ENCODE assay signal across 12 cellular contexts in the genomic region with DNA sequence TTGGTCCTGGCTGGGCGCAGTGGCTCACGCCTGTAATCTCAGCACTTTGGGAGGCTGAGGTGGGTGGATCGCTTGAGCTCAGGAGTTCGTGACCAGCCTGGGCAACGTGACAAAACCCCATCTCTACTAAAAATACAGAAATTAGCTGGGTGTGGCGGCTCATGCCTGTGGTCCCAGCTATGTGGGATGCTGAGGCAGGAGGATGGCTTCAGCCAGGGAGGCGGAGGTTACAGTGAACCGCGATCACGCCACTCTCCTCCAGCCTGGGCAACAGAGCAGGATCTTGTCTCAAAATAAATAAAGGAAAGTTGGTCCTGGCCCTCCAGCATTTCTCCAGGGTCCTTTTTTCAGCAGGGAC.
DNase-seq lines count a peak whose midpoint lies in the region; ATAC-seq and TF ChIP-seq lines count a peak whose summit lies in the region.
"Had no signal": no experiment of that assay in that cellular context is flagged by ENCODE, and none has a peak within 500 bp of the region (broad histone marks: within the 10 kb centered on the region; RNA-seq: fewer than 3 reads in every experiment).

No MANE protein-coding gene starts in this region.

- TF ChIP-seq CTCF in OCI-LY1 (IDR thresholded peaks at IDR 0.05; ENCODE audit: low read length), result no peak

- H3K9ac ChIP-seq in OCI-LY1 (ENCODE audit: low read length), result peak overlapping the region; percentile 96; the same call in 1 of the 2 replicates

- peaks cover 45% of the 10 kb centered on the region for H3K4me1 ChIP-seq in OCI-LY1 (ENCODE audit: insufficient read depth, low read length, severe bottlenecking)

- H3K4me2 ChIP-seq in OCI-LY1 (ENCODE audit: low read length), result peak overlapping the region; percentile 99

- H3K9me2 ChIP-seq in OCI-LY1 (ENCODE audit: low read depth, low read length), result no peaks in the 10 kb centered on the region

- H3K9me3 ChIP-seq in OCI-LY1 (ENCODE audit: low read length), result no peaks in the 10 kb centered on the region
- H3K9me3 ChIP-seq: BE2C, uterus had no signal

- H3K4me3 Mint-ChIP-seq in activated naive CD4-positive, alpha-beta T cell treated with anti-CD3 and anti-CD28 coated beads, Interleukin-2, amount 10 ng/mL, durations not matched to agents 7 days and 5 days, result peak overlapping the region; percentile 95
- H3K4me3 Mint-ChIP-seq in central memory CD8-positive, alpha-beta T cell, result peak overlapping the region; percentile 90
- H3K4me3 Mint-ChIP-seq in stimulated activated effector memory CD8-positive, alpha-beta T cell treated with anti-CD3 and anti-CD28 coated beads, Interleukin-12 subunit alpha, Interleukin-12 subunit beta, amount 100 ng/mL, for 72 hours, result peak overlapping the region; percentile 95

- DNase-seq in activated naive CD4-positive, alpha-beta T cell treated with anti-CD3 and anti-CD28 coated beads, Interleukin-2, amount 10 ng/mL, durations not matched to agents 7 days and 5 days, result no peak
- no peak for DNase-seq in activated naive CD4-positive, alpha-beta T cell (lab: John Stamatoyannopoulos, UW)
- no peak for DNase-seq in central memory CD8-positive, alpha-beta T cell (ENCODE audit: low spot score in 2 of 2)
- no peak for DNase-seq in stimulated activated effector memory CD8-positive, alpha-beta T cell treated with anti-CD3 and anti-CD28 coated beads, Interleukin-12 subunit alpha, Interleukin-12 subunit beta, amount 100 ng/mL, for 72 hours (ENCODE audit: low spot score in 2 of 2)
- DNase-seq in NCI-H2227 treated with DMSO at 0.1 percent for 48 hours (lab: John Stamatoyannopoulos, UW) (no peak), NCI-H2029 treated with DMSO at 0.1 percent for 48 hours (lab: John Stamatoyannopoulos, UW) (no peak)
- DNase-seq: activated effector memory CD4-positive, alpha-beta T cell treated with Interleukin-2 at 50 U/mL for 16 hours; BE2C; NCI-H187 treated with DMSO at 0.1 percent for 48 hours; uterus had no signal

- H3K79me2 ChIP-seq in OCI-LY1 (ENCODE audit: insufficient read depth, low read length), result peaks cover 14% of the 10 kb centered on the region

- H3K36me3 ChIP-seq in OCI-LY1 (ENCODE audit: insufficient read depth, low read length), result peaks cover 13% of the 10 kb centered on the region
- H3K36me3 ChIP-seq: uterus had no signal

- no peaks in the 10 kb centered on the region for H3F3A ChIP-seq in OCI-LY1 (ENCODE audit: insufficient read depth, low read length)

- CTCF ChIA-PET in activated naive CD4-positive, alpha-beta T cell treated with anti-CD3 and anti-CD28 coated beads, Interleukin-2, amount 10 ng/mL, durations not matched to agents 7 days and 5 days (lab: Charles Lee), result interaction anchor here (0.9 kb wide), 1 partner anchor 364 kb away, joined by 3 read pairs; no protein-coding TSS in a partner anchor

- H3K27me3 Mint-ChIP-seq in activated naive CD4-positive, alpha-beta T cell treated with anti-CD3 and anti-CD28 coated beads, Interleukin-2, amount 10 ng/mL, durations not matched to agents 7 days and 5 days, result no peaks in the 10 kb centered on the region
- no peaks in the 10 kb centered on the region for H3K27me3 Mint-ChIP-seq in central memory CD8-positive, alpha-beta T cell

- peak overlapping the region; percentile 98 for H3K4me3 ChIP-seq in OCI-LY1 (ENCODE audit: low read depth, low read length, poor library complexity, severe bottlenecking)
- H3K4me3 ChIP-seq: uterus had no signal

- H3K27ac Mint-ChIP-seq in activated naive CD4-positive, alpha-beta T cell treated with anti-CD3 and anti-CD28 coated beads, Interleukin-2, amount 10 ng/mL, durations not matched to agents 7 days and 5 days, result no peak overlapping the region
- H3K27ac Mint-ChIP-seq in central memory CD8-positive, alpha-beta T cell (ENCODE audit: low read depth), result no peak overlapping the region
- H3K27ac Mint-ChIP-seq in stimulated activated effector memory CD8-positive, alpha-beta T cell treated with anti-CD3 and anti-CD28 coated beads, Interleukin-12 subunit alpha, Interleukin-12 subunit beta, amount 100 ng/mL, for 72 hours, result no peak overlapping the region

- no peak for ATAC-seq in central memory CD8-positive, alpha-beta T cell (replicated peaks; ENCODE audit: extremely low read depth, poor library complexity, severe bottlenecking)
- ATAC-seq in stimulated activated effector memory CD8-positive, alpha-beta T cell treated with anti-CD3 and anti-CD28 coated beads, Interleukin-12 subunit alpha, Interleukin-12 subunit beta, amount 100 ng/mL, for 72 hours, result no peak
- no peak for ATAC-seq in HG02763 (IDR thresholded peaks at IDR 0.05; ENCODE audit: unreplicated experiment)

- H3K4me1 Mint-ChIP-seq in activated naive CD4-positive, alpha-beta T cell treated with anti-CD3 and anti-CD28 coated beads, Interleukin-2, amount 10 ng/mL, durations not matched to agents 7 days and 5 days, result peaks cover 53% of the 10 kb centered on the region
- H3K4me1 Mint-ChIP-seq in central memory CD8-positive, alpha-beta T cell, result peaks cover 9% of the 10 kb centered on the region
- peaks cover 23% of the 10 kb centered on the region for H3K4me1 Mint-ChIP-seq in stimulated activated effector memory CD8-positive, alpha-beta T cell treated with anti-CD3 and anti-CD28 coated beads, Interleukin-12 subunit alpha, Interleukin-12 subunit beta, amount 100 ng/mL, for 72 hours

- H4K20me1 ChIP-seq in OCI-LY1 (ENCODE audit: insufficient read depth, low read length), result no peaks in the 10 kb centered on the region

- peaks cover 15% of the 10 kb centered on the region for H3K36me3 Mint-ChIP-seq in activated naive CD4-positive, alpha-beta T cell treated with anti-CD3 and anti-CD28 coated beads, Interleukin-2, amount 10 ng/mL, durations not matched to agents 7 days and 5 days
- H3K36me3 Mint-ChIP-seq in central memory CD8-positive, alpha-beta T cell (ENCODE audit: insufficient read depth), result peaks cover 12% of the 10 kb centered on the region
- H3K36me3 Mint-ChIP-seq in stimulated activated effector memory CD8-positive, alpha-beta T cell treated with anti-CD3 and anti-CD28 coated beads, Interleukin-12 subunit alpha, Interleukin-12 subunit beta, amount 100 ng/mL, for 72 hours, result peaks cover 43% of the 10 kb centered on the region

- H3K27me3 ChIP-seq in OCI-LY1 (ENCODE audit: insufficient read depth, low read length), result no peaks in the 10 kb centered on the region
- H3K27me3 ChIP-seq: BE2C, uterus had no signal

- H3K27ac ChIP-seq in OCI-LY1 (ENCODE audit: low read depth, low read length, poor library complexity, severe bottlenecking), result peak overlapping the region; percentile 20
- H3K27ac ChIP-seq: uterus had no signal

- H3K9me3 Mint-ChIP-seq in activated naive CD4-positive, alpha-beta T cell treated with anti-CD3 and anti-CD28 coated beads, Interleukin-2, amount 10 ng/mL, durations not matched to agents 7 days and 5 days, result no peaks in the 10 kb centered on the region
- H3K9me3 Mint-ChIP-seq in central memory CD8-positive, alpha-beta T cell, result no peaks in the 10 kb centered on the region
- no peaks in the 10 kb centered on the region for H3K9me3 Mint-ChIP-seq in stimulated activated effector memory CD8-positive, alpha-beta T cell treated with anti-CD3 and anti-CD28 coated beads, Interleukin-12 subunit alpha, Interleukin-12 subunit beta, amount 100 ng/mL, for 72 hours

- no peak overlapping the region for H2AFZ ChIP-seq in OCI-LY1 (ENCODE audit: low read length)
